Comparison of ENCODE assay signal across 1 cellular context in the genomic region with DNA sequence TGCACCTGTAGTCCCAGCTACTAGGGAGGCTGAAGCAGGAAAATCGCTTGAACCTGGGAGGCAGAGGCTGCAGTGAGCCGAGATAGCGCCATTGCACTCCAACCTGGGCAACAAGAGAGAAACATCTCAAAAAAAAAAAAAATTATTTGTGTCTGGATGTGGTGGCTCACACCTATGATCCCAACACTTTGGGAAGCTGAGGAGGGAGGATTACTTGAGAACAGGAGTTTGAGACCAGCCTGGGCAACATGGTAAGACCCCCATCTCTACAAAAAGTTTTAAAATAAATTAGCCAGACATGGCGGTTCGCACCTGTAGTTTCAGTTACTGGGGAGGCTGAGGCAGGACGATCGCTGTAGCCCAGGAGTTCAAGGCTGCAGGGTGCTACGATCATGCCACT.
A peak's percentile ranks its signal among the peaks of the same experiment; 100 is the strongest.
TF ChIP-seq lines count a peak whose summit lies in the region.

No MANE protein-coding gene starts in this region.

TF ChIP-seq in HepG2, 621 proteins besides CTCF, POLR2A, EP300 and RAD21:
- no peak for TF ChIP-seq MXI1 (IDR thresholded peaks at IDR 0.05; ENCODE audit: borderline replicate concordance, low read depth, low read length)
- TF ChIP-seq ZNF20 (CRISPR knock-in tag; IDR thresholded peaks at IDR 0.05), result no peak
- no peak; the same call in 1 of the 2 replicates for TF ChIP-seq MYC (CRISPR knock-in tag; IDR thresholded peaks at IDR 0.05; ENCODE audit: borderline replicate concordance)
- peak; percentile 85 for TF ChIP-seq ZNF460 (CRISPR knock-in tag; IDR thresholded peaks at IDR 0.05; ENCODE audit: borderline replicate concordance)
- TF ChIP-seq CBX5 (CRISPR knock-in tag; IDR thresholded peaks at IDR 0.05; ENCODE audit: borderline replicate concordance), result no peak
- TF ChIP-seq, protein P1, sequence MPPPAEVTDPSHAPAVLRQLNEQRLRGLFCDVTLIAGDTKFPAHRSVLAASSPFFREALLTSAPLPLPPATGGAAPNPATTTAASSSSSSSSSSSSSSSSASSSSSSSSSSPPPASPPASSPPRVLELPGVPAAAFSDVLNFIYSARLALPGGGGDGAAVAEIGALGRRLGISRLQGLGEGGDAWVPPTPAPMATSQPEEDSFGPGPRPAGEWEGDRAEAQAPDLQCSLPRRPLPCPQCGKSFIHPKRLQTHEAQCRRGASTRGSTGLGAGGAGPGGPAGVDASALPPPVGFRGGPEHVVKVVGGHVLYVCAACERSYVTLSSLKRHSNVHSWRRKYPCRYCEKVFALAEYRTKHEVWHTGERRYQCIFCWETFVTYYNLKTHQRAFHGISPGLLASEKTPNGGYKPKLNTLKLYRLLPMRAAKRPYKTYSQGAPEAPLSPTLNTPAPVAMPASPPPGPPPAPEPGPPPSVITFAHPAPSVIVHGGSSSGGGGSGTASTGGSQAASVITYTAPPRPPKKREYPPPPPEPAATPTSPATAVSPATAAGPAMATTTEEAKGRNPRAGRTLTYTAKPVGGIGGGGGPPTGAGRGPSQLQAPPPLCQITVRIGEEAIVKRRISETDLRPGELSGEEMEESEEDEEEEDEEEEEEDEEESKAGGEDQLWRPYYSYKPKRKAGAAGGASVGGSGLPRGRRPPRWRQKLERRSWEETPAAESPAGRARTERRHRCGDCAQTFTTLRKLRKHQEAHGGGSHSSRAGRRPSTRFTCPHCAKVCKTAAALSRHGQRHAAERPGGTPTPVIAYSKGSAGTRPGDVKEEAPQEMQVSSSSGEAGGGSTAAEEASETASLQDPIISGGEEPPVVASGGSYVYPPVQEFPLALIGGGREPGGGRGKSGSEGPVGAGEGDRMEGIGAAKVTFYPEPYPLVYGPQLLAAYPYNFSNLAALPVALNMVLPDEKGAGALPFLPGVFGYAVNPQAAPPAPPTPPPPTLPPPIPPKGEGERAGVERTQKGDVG (CRISPR knock-in tag; IDR thresholded peaks at IDR 0.05; ENCODE audit: borderline replicate concordance), result peak; percentile 59; the same call in 1 of the 2 replicates
- TF ChIP-seq CBFB (CRISPR knock-in tag; IDR thresholded peaks at IDR 0.05), result no peak
- TF ChIP-seq, protein P2, sequence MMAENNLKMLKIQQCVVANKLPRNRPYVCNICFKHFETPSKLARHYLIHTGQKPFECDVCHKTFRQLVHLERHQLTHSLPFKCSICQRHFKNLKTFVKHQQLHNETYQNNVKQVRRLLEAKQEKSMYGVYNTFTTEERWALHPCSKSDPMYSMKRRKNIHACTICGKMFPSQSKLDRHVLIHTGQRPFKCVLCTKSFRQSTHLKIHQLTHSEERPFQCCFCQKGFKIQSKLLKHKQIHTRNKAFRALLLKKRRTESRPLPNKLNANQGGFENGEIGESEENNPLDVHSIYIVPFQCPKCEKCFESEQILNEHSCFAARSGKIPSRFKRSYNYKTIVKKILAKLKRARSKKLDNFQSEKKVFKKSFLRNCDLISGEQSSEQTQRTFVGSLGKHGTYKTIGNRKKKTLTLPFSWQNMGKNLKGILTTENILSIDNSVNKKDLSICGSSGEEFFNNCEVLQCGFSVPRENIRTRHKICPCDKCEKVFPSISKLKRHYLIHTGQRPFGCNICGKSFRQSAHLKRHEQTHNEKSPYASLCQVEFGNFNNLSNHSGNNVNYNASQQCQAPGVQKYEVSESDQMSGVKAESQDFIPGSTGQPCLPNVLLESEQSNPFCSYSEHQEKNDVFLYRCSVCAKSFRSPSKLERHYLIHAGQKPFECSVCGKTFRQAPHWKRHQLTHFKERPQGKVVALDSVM (CRISPR knock-in tag; IDR thresholded peaks at IDR 0.05), result peak; percentile 38
- TF ChIP-seq ZNF24 (IDR thresholded peaks at IDR 0.05), result no peak
- TF ChIP-seq LCORL (IDR thresholded peaks at IDR 0.05), result no peak
- TF ChIP-seq LCORL (CRISPR knock-in tag; IDR thresholded peaks at IDR 0.05), result no peak
- peak; percentile 50; the same call in 1 of the 2 replicates for TF ChIP-seq HDAC1 (CRISPR knock-in tag; IDR thresholded peaks at IDR 0.05)
- TF ChIP-seq KLF12 (CRISPR knock-in tag; IDR thresholded peaks at IDR 0.05; ENCODE audit: borderline replicate concordance), result 0 out of 2 replicates have a peak, but pooled peaks have one; percentile 15
- TF ChIP-seq, protein P3, sequence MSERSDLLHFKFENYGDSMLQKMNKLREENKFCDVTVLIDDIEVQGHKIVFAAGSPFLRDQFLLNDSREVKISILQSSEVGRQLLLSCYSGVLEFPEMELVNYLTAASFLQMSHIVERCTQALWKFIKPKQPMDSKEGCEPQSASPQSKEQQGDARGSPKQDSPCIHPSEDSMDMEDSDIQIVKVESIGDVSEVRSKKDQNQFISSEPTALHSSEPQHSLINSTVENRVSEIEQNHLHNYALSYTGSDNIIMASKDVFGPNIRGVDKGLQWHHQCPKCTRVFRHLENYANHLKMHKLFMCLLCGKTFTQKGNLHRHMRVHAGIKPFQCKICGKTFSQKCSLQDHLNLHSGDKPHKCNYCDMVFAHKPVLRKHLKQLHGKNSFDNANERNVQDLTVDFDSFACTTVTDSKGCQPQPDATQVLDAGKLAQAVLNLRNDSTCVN (CRISPR knock-in tag; IDR thresholded peaks at IDR 0.05; ENCODE audit: borderline replicate concordance), result 0 out of 2 replicates have a peak, but pooled peaks have one; percentile 17
- TF ChIP-seq ZNF331 (CRISPR knock-in tag; IDR thresholded peaks at IDR 0.05), result no peak
- TF ChIP-seq FOXO1 (CRISPR knock-in tag; IDR thresholded peaks at IDR 0.05), result no peak
- peak; percentile 22; the same call in 1 of the 2 replicates for TF ChIP-seq ZSCAN30 (CRISPR knock-in tag; IDR thresholded peaks at IDR 0.05)
- peak; percentile 45; the same call in 1 of the 2 replicates for TF ChIP-seq SALL1 (CRISPR knock-in tag; IDR thresholded peaks at IDR 0.05)
- TF ChIP-seq, protein P4, sequence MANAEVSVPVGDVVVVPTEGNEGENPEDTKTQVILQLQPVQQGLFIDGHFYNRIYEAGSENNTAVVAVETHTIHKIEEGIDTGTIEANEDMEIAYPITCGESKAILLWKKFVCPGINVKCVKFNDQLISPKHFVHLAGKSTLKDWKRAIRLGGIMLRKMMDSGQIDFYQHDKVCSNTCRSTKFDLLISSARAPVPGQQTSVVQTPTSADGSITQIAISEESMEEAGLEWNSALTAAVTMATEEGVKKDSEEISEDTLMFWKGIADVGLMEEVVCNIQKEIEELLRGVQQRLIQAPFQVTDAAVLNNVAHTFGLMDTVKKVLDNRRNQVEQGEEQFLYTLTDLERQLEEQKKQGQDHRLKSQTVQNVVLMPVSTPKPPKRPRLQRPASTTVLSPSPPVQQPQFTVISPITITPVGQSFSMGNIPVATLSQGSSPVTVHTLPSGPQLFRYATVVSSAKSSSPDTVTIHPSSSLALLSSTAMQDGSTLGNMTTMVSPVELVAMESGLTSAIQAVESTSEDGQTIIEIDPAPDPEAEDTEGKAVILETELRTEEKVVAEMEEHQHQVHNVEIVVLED (CRISPR knock-in tag; IDR thresholded peaks at IDR 0.05; ENCODE audit: borderline replicate concordance), result 0 out of 2 replicates have a peak, but pooled peaks have one; percentile 8
- no peak for TF ChIP-seq U2AF1 (optimal IDR thresholded peaks at IDR 0.05; ENCODE audit: low read depth, low read length)
- TF ChIP-seq PTBP1 (IDR thresholded peaks at IDR 0.05; ENCODE audit: low read depth, low read length, poor library complexity, severe bottlenecking), result no peak
- TF ChIP-seq MAF1 (CRISPR knock-in tag; IDR thresholded peaks at IDR 0.05; ENCODE audit: borderline replicate concordance), result no peak
- no peak for TF ChIP-seq KMT2B (CRISPR knock-in tag; IDR thresholded peaks at IDR 0.05)
- TF ChIP-seq, protein P5, sequence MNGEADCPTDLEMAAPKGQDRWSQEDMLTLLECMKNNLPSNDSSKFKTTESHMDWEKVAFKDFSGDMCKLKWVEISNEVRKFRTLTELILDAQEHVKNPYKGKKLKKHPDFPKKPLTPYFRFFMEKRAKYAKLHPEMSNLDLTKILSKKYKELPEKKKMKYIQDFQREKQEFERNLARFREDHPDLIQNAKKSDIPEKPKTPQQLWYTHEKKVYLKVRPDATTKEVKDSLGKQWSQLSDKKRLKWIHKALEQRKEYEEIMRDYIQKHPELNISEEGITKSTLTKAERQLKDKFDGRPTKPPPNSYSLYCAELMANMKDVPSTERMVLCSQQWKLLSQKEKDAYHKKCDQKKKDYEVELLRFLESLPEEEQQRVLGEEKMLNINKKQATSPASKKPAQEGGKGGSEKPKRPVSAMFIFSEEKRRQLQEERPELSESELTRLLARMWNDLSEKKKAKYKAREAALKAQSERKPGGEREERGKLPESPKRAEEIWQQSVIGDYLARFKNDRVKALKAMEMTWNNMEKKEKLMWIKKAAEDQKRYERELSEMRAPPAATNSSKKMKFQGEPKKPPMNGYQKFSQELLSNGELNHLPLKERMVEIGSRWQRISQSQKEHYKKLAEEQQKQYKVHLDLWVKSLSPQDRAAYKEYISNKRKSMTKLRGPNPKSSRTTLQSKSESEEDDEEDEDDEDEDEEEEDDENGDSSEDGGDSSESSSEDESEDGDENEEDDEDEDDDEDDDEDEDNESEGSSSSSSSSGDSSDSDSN (CRISPR knock-in tag; IDR thresholded peaks at IDR 0.05), result 0 out of 2 replicates have a peak, but pooled peaks have one; percentile 16
- TF ChIP-seq ZMYM3 (CRISPR knock-in tag; IDR thresholded peaks at IDR 0.05), result 0 out of 2 replicates have a peak, but pooled peaks have one; percentile 19
- TF ChIP-seq RAD51 (IDR thresholded peaks at IDR 0.05; ENCODE audit: borderline replicate concordance), result no peak
- no peak for TF ChIP-seq NR2F6 (IDR thresholded peaks at IDR 0.05)
- TF ChIP-seq NR2F6 (CRISPR knock-in tag; IDR thresholded peaks at IDR 0.05), result peak; percentile 11; the same call in 1 of the 2 replicates
- TF ChIP-seq ZNF432 (CRISPR knock-in tag; IDR thresholded peaks at IDR 0.05; ENCODE audit: borderline replicate concordance), result no peak
- TF ChIP-seq, protein P6, sequence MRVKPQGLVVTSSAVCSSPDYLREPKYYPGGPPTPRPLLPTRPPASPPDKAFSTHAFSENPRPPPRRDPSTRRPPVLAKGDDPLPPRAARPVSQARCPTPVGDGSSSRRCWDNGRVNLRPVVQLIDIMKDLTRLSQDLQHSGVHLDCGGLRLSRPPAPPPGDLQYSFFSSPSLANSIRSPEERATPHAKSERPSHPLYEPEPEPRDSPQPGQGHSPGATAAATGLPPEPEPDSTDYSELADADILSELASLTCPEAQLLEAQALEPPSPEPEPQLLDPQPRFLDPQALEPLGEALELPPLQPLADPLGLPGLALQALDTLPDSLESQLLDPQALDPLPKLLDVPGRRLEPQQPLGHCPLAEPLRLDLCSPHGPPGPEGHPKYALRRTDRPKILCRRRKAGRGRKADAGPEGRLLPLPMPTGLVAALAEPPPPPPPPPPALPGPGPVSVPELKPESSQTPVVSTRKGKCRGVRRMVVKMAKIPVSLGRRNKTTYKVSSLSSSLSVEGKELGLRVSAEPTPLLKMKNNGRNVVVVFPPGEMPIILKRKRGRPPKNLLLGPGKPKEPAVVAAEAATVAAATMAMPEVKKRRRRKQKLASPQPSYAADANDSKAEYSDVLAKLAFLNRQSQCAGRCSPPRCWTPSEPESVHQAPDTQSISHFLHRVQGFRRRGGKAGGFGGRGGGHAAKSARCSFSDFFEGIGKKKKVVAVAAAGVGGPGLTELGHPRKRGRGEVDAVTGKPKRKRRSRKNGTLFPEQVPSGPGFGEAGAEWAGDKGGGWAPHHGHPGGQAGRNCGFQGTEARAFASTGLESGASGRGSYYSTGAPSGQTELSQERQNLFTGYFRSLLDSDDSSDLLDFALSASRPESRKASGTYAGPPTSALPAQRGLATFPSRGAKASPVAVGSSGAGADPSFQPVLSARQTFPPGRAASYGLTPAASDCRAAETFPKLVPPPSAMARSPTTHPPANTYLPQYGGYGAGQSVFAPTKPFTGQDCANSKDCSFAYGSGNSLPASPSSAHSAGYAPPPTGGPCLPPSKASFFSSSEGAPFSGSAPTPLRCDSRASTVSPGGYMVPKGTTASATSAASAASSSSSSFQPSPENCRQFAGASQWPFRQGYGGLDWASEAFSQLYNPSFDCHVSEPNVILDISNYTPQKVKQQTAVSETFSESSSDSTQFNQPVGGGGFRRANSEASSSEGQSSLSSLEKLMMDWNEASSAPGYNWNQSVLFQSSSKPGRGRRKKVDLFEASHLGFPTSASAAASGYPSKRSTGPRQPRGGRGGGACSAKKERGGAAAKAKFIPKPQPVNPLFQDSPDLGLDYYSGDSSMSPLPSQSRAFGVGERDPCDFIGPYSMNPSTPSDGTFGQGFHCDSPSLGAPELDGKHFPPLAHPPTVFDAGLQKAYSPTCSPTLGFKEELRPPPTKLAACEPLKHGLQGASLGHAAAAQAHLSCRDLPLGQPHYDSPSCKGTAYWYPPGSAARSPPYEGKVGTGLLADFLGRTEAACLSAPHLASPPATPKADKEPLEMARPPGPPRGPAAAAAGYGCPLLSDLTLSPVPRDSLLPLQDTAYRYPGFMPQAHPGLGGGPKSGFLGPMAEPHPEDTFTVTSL (CRISPR knock-in tag; IDR thresholded peaks at IDR 0.05; ENCODE audit: borderline replicate concordance), result 0 out of 2 replicates have a peak, but pooled peaks have one; percentile 20
- 0 out of 2 replicates have a peak, but pooled peaks have one; percentile 32 for TF ChIP-seq ZNF850 (CRISPR knock-in tag; conservative IDR thresholded peaks at IDR 0.05)
- no peak for TF ChIP-seq ZNF747 (CRISPR knock-in tag; IDR thresholded peaks at IDR 0.05; ENCODE audit: borderline replicate concordance)
- no peak for TF ChIP-seq TEAD2 (CRISPR knock-in tag; IDR thresholded peaks at IDR 0.05)
- no peak for TF ChIP-seq ATAD3A (CRISPR knock-in tag; IDR thresholded peaks at IDR 0.05)
- TF ChIP-seq ZBTB38 (CRISPR knock-in tag; IDR thresholded peaks at IDR 0.05), result 0 out of 2 replicates have a peak, but pooled peaks have one; percentile 29
- 0 out of 2 replicates have a peak, but pooled peaks have one; percentile 18 for TF ChIP-seq RARA (CRISPR knock-in tag; IDR thresholded peaks at IDR 0.05)
- TF ChIP-seq, protein P7, sequence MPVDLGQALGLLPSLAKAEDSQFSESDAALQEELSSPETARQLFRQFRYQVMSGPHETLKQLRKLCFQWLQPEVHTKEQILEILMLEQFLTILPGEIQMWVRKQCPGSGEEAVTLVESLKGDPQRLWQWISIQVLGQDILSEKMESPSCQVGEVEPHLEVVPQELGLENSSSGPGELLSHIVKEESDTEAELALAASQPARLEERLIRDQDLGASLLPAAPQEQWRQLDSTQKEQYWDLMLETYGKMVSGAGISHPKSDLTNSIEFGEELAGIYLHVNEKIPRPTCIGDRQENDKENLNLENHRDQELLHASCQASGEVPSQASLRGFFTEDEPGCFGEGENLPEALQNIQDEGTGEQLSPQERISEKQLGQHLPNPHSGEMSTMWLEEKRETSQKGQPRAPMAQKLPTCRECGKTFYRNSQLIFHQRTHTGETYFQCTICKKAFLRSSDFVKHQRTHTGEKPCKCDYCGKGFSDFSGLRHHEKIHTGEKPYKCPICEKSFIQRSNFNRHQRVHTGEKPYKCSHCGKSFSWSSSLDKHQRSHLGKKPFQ (CRISPR knock-in tag; IDR thresholded peaks at IDR 0.05; ENCODE audit: insufficient replicate concordance), result no peak
- TF ChIP-seq ZNF160 (CRISPR knock-in tag; IDR thresholded peaks at IDR 0.05), result no peak
- TF ChIP-seq SMAD1 (CRISPR knock-in tag; IDR thresholded peaks at IDR 0.05; ENCODE audit: borderline replicate concordance, low read depth), result no peak
- no peak for TF ChIP-seq CHD4 (IDR thresholded peaks at IDR 0.05; ENCODE audit: borderline replicate concordance, low read length)
- TF ChIP-seq ZC3H13 (CRISPR knock-in tag; IDR thresholded peaks at IDR 0.05), result no peak
- no peak for TF ChIP-seq KDM2A (CRISPR knock-in tag; IDR thresholded peaks at IDR 0.05; ENCODE audit: borderline replicate concordance, low read depth)
